ENCODE assay signal across 9 cellular contexts in the genomic region with DNA sequence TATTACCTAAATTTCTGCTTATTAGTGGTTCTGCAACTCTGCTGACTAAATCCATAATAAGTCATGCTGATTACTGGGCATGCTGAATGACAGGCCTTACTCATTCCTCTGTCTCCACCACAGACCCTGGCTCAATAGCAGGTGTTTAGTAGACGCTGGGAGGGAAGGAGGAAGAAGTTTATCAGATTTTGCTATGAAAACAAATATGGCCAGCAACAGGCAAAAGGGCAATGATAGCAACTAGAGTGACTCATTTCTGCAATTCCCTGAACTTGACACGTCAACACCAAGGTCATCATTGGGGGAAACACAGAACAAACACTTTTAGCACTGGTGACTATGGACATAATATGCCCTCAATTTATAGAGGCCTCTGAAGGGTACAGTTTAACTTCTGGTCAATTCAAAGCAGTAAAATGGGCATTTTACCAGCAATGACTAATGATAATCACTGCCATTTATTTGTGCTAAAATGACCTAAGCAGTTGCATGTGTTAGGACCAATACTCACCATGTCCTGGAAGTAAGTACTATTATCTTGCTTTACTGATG. TPM values are rescaled to one million over a fixed set of nuclear protein-coding genes. Genes with fewer than 3 reads are reported as not detected.
DNase-seq lines count a peak whose midpoint lies in the region; ATAC-seq and TF ChIP-seq lines count a peak whose summit lies in the region.
"Had no signal": no experiment of that assay in that cellular context is flagged by ENCODE, and none has a peak within 500 bp of the region (broad histone marks: within the 10 kb centered on the region; RNA-seq: fewer than 3 reads in every experiment).

No MANE protein-coding gene starts in this region.

- DNase-seq in OCI-M1 (lab: John Stamatoyannopoulos, UW) (peak; percentile 86), lung (ENCODE audit: low spot score) (no peak), Peyer's patch (no peak), ureter (ENCODE audit: low spot score) (no peak), NCI-H446 treated with DMSO at 0.1 percent for 48 hours (lab: John Stamatoyannopoulos, UW) (no peak)

- WGBS in lung, 2 donors: 31 to 50% methylated on average over 2 of the region's 2 CpGs

- H3K4me1 ChIP-seq in lung (ENCODE audit: control insufficient read depth in 2 of 2, insufficient read depth in 2 of 2, low read length in 2 of 2): peaks cover 3 to 8% of the 10 kb centered on the region in 2 donors
- H3K4me1 ChIP-seq in Peyer's patch: peaks cover 0 to 3% (median 0%) of the 10 kb centered on the region in 4 donors

- H3K27me3 ChIP-seq in lung (ENCODE audit: control insufficient read depth, insufficient read depth) (no peaks in the 10 kb centered on the region), Peyer's patch (no peaks in the 10 kb centered on the region)

- peak; percentile 67 for ATAC-seq in GM18858 (IDR thresholded peaks at IDR 0.05; ENCODE audit: unreplicated experiment)
- ATAC-seq in HG02610 (IDR thresholded peaks at IDR 0.05; ENCODE audit: unreplicated experiment): peak; percentile 93
- peak; percentile 65 for ATAC-seq in lung (ENCODE audit: insufficient read depth, low FRiP score)
- ATAC-seq in HG03571 (IDR thresholded peaks at IDR 0.05; ENCODE audit: unreplicated experiment): no peak

- TF ChIP-seq CTCF in lung (IDR thresholded peaks at IDR 0.05; ENCODE audit: control extremely low read depth, extremely low read depth) (no peak), Peyer's patch (IDR thresholded peaks at IDR 0.05) (no peak)

- TF ChIP-seq POLR2A in Peyer's patch (IDR thresholded peaks at IDR 0.05): no peak

- H3K27ac ChIP-seq in lung (ENCODE audit: low read depth in 1 of 2, low read length in 1 of 2) (peak overlapping the region in 1 of 2 donors; percentile 26), Peyer's patch (no peak overlapping the region)

- H3K4me3 ChIP-seq in lung: no peak overlapping the region
- no peak overlapping the region for H3K4me3 ChIP-seq in Peyer's patch

- no peaks in the 10 kb centered on the region for H3K9me3 ChIP-seq in lung (ENCODE audit: control insufficient read depth in 2 of 2, insufficient read depth in 1 of 2, low read length in 1 of 2)
- H3K9me3 ChIP-seq in Peyer's patch: no peaks in the 10 kb centered on the region

- no peaks in the 10 kb centered on the region for H3K36me3 ChIP-seq in lung (ENCODE audit: control insufficient read depth in 2 of 2, insufficient read depth in 2 of 2, low read length in 2 of 2)
- H3K36me3 ChIP-seq in Peyer's patch: no peaks in the 10 kb centered on the region

RNA-seq across cellular contexts. Expression of gene TMEM163, which starts 35.2 kb away (rescaled TPM):
- total RNA-seq in lung (10 to 100 TPM in 1 of 2 donors, 1 to 10 TPM in 1; 5.8 to 34.6 TPM), Peyer's patch (1 to 10 TPM in 1 of 4 donors, not detected in 3; 1.7 TPM), ureter (10.1 TPM)
- 10 to 100 TPM; 25.0 to 46.9 TPM for polyA plus RNA-seq in lung
- polyA plus RNA-seq: keratinocyte had no signal
